In genomic region chr7:128029405-128029995, GRCh38 we compare ENCODE assay signal across 21 cellular contexts. TPM values are rescaled to one million over a fixed set of nuclear protein-coding genes. Genes with fewer than 3 reads are reported as not detected.
A peak's percentile ranks its signal among the peaks of the same experiment; 100 is the strongest.
DNase-seq lines count a peak whose midpoint lies in the region; FAIRE-seq and TF ChIP-seq lines count a peak whose summit lies in the region.
"Had no signal": no experiment of that assay in that cellular context is flagged by ENCODE, and none has a peak within 500 bp of the region (broad histone marks: within the 10 kb centered on the region; RNA-seq: fewer than 3 reads in every experiment).

No MANE protein-coding gene starts in this region.

- POLR2A ChIA-PET in CD4-positive, alpha-beta memory T cell (lab: Charles Lee; ENCODE audit: partially characterized antibody) = no interaction called here

- CTCF ChIA-PET in CD4-positive, alpha-beta memory T cell (lab: Charles Lee; ENCODE audit: partially characterized antibody) = no interaction called here

- peak overlapping the region; percentile 21 to 76 (median 70) for H3K4me3 Mint-ChIP-seq in CD4-positive, alpha-beta memory T cell
- H3K4me3 Mint-ChIP-seq in glutamatergic neuron (ENCODE audit: unreplicated experiment) (peak overlapping the region; percentile 90), nephron progenitor cell (peak overlapping the region; percentile 79)

- WGBS in esophagus squamous epithelium, 2 donors = 93 to 94% methylated on average over 13 to 17 of the region's 17 CpGs

- H3K27me3 ChIP-seq in CD4-positive, alpha-beta memory T cell (ENCODE audit: insufficient read depth, low read length) = no peaks in the 10 kb centered on the region
- H3K27me3 ChIP-seq in esophagus squamous epithelium = peaks cover 0 to 23% (median 0%) of the 10 kb centered on the region in 4 donors
- H3K27me3 ChIP-seq: pancreas had no signal

- H3K9ac ChIP-seq in SK-N-MC (ENCODE audit: insufficient read length) = no peak overlapping the region

- no peak overlapping the region for H3K27ac Mint-ChIP-seq in CD4-positive, alpha-beta memory T cell
- H3K27ac Mint-ChIP-seq in glutamatergic neuron (ENCODE audit: unreplicated experiment) (no peak overlapping the region), nephron progenitor cell (no peak overlapping the region)
- H3K27ac Mint-ChIP-seq: activated CD4-positive, alpha-beta memory T cell treated with anti-CD3 and anti-CD28 coated beads, Interleukin-2, amount 10 ng/mL, durations not matched to agents 7 days and 5 days had no signal

- H3K4me3 ChIP-seq in CD4-positive, alpha-beta memory T cell (ENCODE audit: low read length in 2 of 2) = no peak overlapping the region
- peak overlapping the region; percentile 84 for H3K4me3 ChIP-seq in SK-N-MC
- H3K4me3 ChIP-seq in esophagus squamous epithelium = no peak overlapping the region
- H3K4me3 ChIP-seq: colonic mucosa, pancreas had no signal

- no peaks in the 10 kb centered on the region for H3K36me3 ChIP-seq in CD4-positive, alpha-beta memory T cell (ENCODE audit: insufficient read depth, low read length)
- peaks cover 23% of the 10 kb centered on the region for H3K36me3 ChIP-seq in SK-N-MC (ENCODE audit: insufficient read depth, low read length)
- H3K36me3 ChIP-seq in esophagus squamous epithelium = peaks cover 0 to 19% (median 0%) of the 10 kb centered on the region in 3 donors
- H3K36me3 ChIP-seq: colonic mucosa, gastrocnemius medialis, pancreas had no signal

- TF ChIP-seq POLR2A in esophagus squamous epithelium (IDR thresholded peaks at IDR 0.05) = no peak

- H3K27ac ChIP-seq in CD4-positive, alpha-beta memory T cell (ENCODE audit: low read depth, low read length) = no peak overlapping the region
- H3K27ac ChIP-seq in SK-N-MC = no peak overlapping the region
- H3K27ac ChIP-seq in esophagus squamous epithelium = no peak overlapping the region
- H3K27ac ChIP-seq: colonic mucosa, epithelial cell of prostate, gastrocnemius medialis, pancreas had no signal

- no peaks in the 10 kb centered on the region for H3K9me3 ChIP-seq in CD4-positive, alpha-beta memory T cell (ENCODE audit: control insufficient read depth in 1 of 2, low read length in 2 of 2)
- H3K9me3 ChIP-seq in SK-N-MC (ENCODE audit: low read depth, low read length) = no peaks in the 10 kb centered on the region
- no peaks in the 10 kb centered on the region for H3K9me3 ChIP-seq in esophagus squamous epithelium
- H3K9me3 ChIP-seq: colonic mucosa, gastrocnemius medialis, pancreas had no signal

- H3K9me3 Mint-ChIP-seq in CD4-positive, alpha-beta memory T cell = peaks cover 0 to 2% (median 0%) of the 10 kb centered on the region in 8 donors
- peaks cover 30% of the 10 kb centered on the region for H3K9me3 Mint-ChIP-seq in glutamatergic neuron (ENCODE audit: unreplicated experiment)
- H3K9me3 Mint-ChIP-seq in nephron progenitor cell = no peaks in the 10 kb centered on the region
- H3K9me3 Mint-ChIP-seq: activated CD4-positive, alpha-beta memory T cell treated with anti-CD3 and anti-CD28 coated beads, Interleukin-2, amount 10 ng/mL, durations not matched to agents 7 days and 5 days had no signal

- peaks cover 6 to 38% (median 24%) of the 10 kb centered on the region in 4 donors for H3K4me1 Mint-ChIP-seq in CD4-positive, alpha-beta memory T cell
- H3K4me1 Mint-ChIP-seq in glutamatergic neuron (ENCODE audit: low read depth, unreplicated experiment) (peaks cover 41% of the 10 kb centered on the region), nephron progenitor cell (peaks cover 52% of the 10 kb centered on the region)

- H3K4me1 ChIP-seq in CD4-positive, alpha-beta memory T cell (ENCODE audit: insufficient read depth, low read length) = peaks cover 13% of the 10 kb centered on the region
- peaks cover 15 to 58% (median 20%) of the 10 kb centered on the region in 3 donors for H3K4me1 ChIP-seq in esophagus squamous epithelium
- H3K4me1 ChIP-seq: colonic mucosa had no signal

- peaks cover 2 to 5% of the 10 kb centered on the region in 2 donors for H3K27me3 Mint-ChIP-seq in CD4-positive, alpha-beta memory T cell
- H3K27me3 Mint-ChIP-seq in glutamatergic neuron (ENCODE audit: unreplicated experiment) (peaks cover 15% of the 10 kb centered on the region), nephron progenitor cell (ENCODE audit: low read depth, poor library complexity) (peaks cover 27% of the 10 kb centered on the region)

- intact Hi-C loops in CD4-positive, alpha-beta memory T cell (cut with micrococcal nuclease) = no loop called here
- intact Hi-C loops in esophagus squamous epithelium (cut with DNase I) = no loop called here

- FAIRE-seq in GM19239 (lab: Jason Lieb, UNC) = no peak
- FAIRE-seq: pancreas had no signal

- no peak for DNase-seq in CD4-positive, alpha-beta memory T cell
- DNase-seq in SK-N-MC (ENCODE audit: low read depth, low spot score) (no peak), glutamatergic neuron (no peak), nephron progenitor cell (no peak), esophagus squamous epithelium (lab: John Stamatoyannopoulos, UW) (no peak), GM19239 (ENCODE audit: insufficient read length, low spot score) (no peak), anterior cingulate cortex (lab: John Stamatoyannopoulos, UW) (no peak), SK-N-DZ (ENCODE audit: low spot score) (no peak)
- DNase-seq: activated CD4-positive, alpha-beta memory T cell treated with anti-CD3 and anti-CD28 coated beads, Interleukin-2, amount 10 ng/mL, durations not matched to agents 7 days and 5 days; aorta; colonic mucosa; DMS 273 treated with DMSO at 0.1 percent for 48 hours; gastrocnemius medialis; mammary epithelial cell; NCI-H1092; NCI-H2107; NCI-H526; OCI-M1; pancreas had no signal

- H3K36me3 Mint-ChIP-seq in CD4-positive, alpha-beta memory T cell = peaks cover 18 to 33% of the 10 kb centered on the region in 2 donors
- H3K36me3 Mint-ChIP-seq in glutamatergic neuron (ENCODE audit: unreplicated experiment) = peaks cover 7% of the 10 kb centered on the region
- peaks cover 13% of the 10 kb centered on the region for H3K36me3 Mint-ChIP-seq in nephron progenitor cell (ENCODE audit: low read depth)

- TF ChIP-seq CTCF in glutamatergic neuron (IDR thresholded peaks at IDR 0.05; ENCODE audit: partially characterized antibody, unreplicated experiment) = no peak
- no peak for TF ChIP-seq CTCF in nephron progenitor cell (IDR thresholded peaks at IDR 0.05)
- no peak for TF ChIP-seq CTCF in esophagus squamous epithelium (IDR thresholded peaks at IDR 0.05)

RNA-seq across cellular contexts. Expression of gene LRRC4, which starts 1.7 kb away (rescaled TPM):
- total RNA-seq in CD4-positive, alpha-beta memory T cell = not detected
- not detected for polyA plus RNA-seq in CD4-positive, alpha-beta memory T cell
- 60.0 TPM for total RNA-seq in glutamatergic neuron (ENCODE audit: unreplicated experiment)
- total RNA-seq in esophagus squamous epithelium = 10 to 100 TPM in 1 of 4 donors, 1 to 10 TPM in 3; 2.9 to 11.1 (median 6.5) TPM
- 1.4 and 1.9 TPM in 2 replicates for polyA plus RNA-seq in SK-N-DZ (2014; cell fraction: cytosol; rRNA removed)
- 1.4 and 1.9 TPM in 2 replicates for polyA plus RNA-seq in SK-N-DZ (2014; cell fraction: nucleus; rRNA removed)
- total RNA-seq: activated CD4-positive, alpha-beta memory T cell treated with anti-CD3 and anti-CD28 coated beads, Interleukin-2, amount 10 ng/mL, durations not matched to agents 7 days and 5 days; SK-MEL-5 had no signal
